In the genomic region with DNA sequence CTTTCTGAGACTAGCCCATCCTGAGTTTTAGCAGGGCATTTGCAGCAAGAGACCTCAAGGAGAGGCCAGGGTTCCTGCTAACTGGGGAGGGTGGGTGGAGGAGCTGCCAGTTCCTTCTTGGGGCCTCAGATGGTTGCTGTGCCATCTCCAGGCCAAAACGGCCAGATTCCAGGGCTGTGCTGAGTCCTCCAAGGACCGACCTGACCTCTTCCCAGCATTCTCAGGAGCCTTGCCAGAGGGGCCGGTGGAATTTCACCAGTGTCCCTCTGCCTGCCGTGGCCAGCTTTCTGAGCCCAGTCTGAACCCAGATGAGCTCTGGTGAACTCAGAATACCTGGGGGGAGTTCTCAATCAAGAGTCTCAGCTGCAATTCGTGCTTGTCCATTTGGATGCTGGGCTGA, we compare ENCODE assay signal across 21 cellular contexts.
"Had no signal": no experiment of that assay in that cellular context is flagged by ENCODE, and none has a peak within 500 bp of the region (broad histone marks: within the 10 kb centered on the region; RNA-seq: fewer than 3 reads in every experiment).

No MANE protein-coding gene starts in this region.

- H3K4me3 ChIP-seq: coronary artery, gastroesophageal sphincter, heart left ventricle, lower lobe of right lung, smooth muscle cell, stomach, testis, upper lobe of left lung had no signal

- H3K4me1 ChIP-seq: lower lobe of right lung, stomach, testis, upper lobe of left lung had no signal

- ATAC-seq: activated T-cell treated with anti-CD3 and anti-CD28 coated beads, Interleukin-2, amount 50 U/mL, for 4 hours; gastroesophageal sphincter; lower lobe of right lung; SK-N-SH treated with all-trans-retinoic acid at 6 μM for 48 hours had no signal

- H3K9me3 ChIP-seq: gastroesophageal sphincter, heart left ventricle, lower lobe of right lung, stomach, testis, upper lobe of left lung had no signal

- DNase-seq: activated CD4-positive, alpha-beta T cell treated with anti-CD3 and anti-CD28 coated beads, Interleukin-2, amount 50 U/mL, for 1 hour; activated CD4-positive, CD25-positive, alpha-beta regulatory T cell treated with anti-CD3 and anti-CD28 coated beads, Interleukin-2, amount 50 U/mL, for 72 hours; activated CD8-positive, alpha-beta memory T cell treated with anti-CD3 and anti-CD28 coated beads, Interleukin-2, amount 50 U/mL, for 4 hours; activated naive CD4-positive, alpha-beta T cell treated with anti-CD3 and anti-CD28 coated beads for 36 hours; activated T-cell treated with anti-CD3 and anti-CD28 coated beads, Interleukin-2, amount 50 U/mL, for 4 hours; central memory CD4-positive, alpha-beta T cell; erythroblast; lower lobe of right lung; midbrain; stimulated activated CD4-positive, alpha-beta T cell treated with anti-CD3 and anti-CD28 coated beads, Interleukin-4, amount 100 ng/mL, for 1 hour; stomach; T-helper 1 cell; T1000; testis; upper lobe of left lung had no signal

- H3K36me3 ChIP-seq: lower lobe of right lung, upper lobe of left lung had no signal

- H3K27me3 ChIP-seq: gastroesophageal sphincter, heart left ventricle, stomach, testis, upper lobe of left lung had no signal

- H3K27ac ChIP-seq: coronary artery, heart left ventricle, lower lobe of right lung, stomach, testis, upper lobe of left lung, VCaP had no signal
